1 cellular context compared by ENCODE assay signal in the genomic region with DNA sequence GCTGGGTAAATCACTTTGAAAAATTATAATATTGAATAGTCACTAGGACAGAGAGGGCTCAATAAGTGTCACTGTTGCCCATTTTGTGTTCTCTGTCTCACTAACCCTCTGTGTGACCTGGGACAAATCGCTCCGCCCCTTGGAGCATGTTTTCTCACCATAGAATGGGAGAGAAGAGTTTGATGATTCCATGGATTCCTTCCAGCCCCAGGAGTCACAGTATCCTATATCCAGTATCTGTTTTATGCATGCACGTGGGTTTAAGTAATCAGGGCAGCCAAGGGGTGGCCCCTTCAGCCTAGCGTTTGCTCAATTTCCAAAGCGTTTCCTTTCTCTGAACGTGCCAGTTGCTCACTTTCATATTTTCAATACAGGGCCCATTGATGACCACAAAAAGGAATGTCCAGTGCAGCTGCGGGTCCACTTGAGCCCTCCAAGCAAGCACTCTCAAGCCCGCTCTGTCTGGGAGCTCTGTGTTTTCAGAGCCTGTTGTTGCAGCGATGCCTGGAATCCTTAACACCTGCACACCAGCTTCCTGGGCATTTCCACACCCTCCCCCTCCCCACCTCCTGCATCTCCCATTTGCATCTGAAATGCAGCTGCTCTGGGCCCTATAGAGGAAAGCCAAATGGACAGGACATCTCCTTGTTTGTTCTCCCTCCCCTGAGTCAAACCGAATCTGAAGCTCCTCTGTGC.
TF ChIP-seq lines count a peak whose summit lies in the region.

No MANE protein-coding gene starts in this region.

TF ChIP-seq in endothelial cell of umbilical vein, 7 proteins besides CTCF, POLR2A, EP300 and RAD21:
- TF ChIP-seq JUN (IDR thresholded peaks at IDR 0.05; ENCODE audit: borderline replicate concordance, insufficient read depth, insufficient read length, low read depth) (no peak), POLR2AphosphoS5 (IDR thresholded peaks at IDR 0.05; ENCODE audit: insufficient read depth, low read depth, low read length) (no peak), MYC (IDR thresholded peaks at IDR 0.05; ENCODE audit: low read depth, low read length) (no peak)
